8 cellular contexts compared by ENCODE assay signal in the genomic region with DNA sequence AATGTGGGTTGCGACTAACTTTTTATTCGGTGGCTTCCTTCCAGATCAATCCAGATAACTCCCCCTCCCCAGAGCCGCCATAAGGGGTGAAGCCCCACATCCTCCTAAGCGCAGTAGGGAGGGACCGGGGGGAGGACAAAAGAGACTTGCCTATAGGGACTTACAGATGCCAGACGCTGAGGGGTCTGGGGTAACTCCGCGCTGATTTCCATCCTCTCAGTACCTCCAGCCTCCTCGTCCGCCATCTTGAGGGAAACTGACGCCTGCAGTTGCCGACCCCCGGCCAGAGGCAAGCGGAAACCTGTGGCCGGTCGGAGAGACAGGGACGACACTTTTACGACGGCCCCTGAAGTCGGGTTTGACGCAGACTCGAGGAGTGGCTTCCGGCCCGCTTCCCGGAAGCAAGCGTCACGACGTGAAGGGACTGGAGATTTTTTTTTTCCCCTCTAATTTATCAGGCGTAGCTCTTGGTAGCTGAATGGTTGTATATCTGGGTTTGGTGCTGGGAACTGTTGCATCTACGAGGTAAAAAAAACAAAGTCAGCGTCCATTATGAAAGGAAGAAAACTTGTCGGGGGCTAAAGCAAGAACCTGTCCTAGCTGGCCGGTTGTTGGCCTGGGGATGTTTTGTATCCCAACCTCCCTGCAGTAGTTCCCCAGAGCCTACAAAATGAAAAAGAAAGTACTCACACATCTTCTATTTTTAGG. TPM values are rescaled to one million over a fixed set of nuclear protein-coding genes. Genes with fewer than 3 reads are reported as not detected.
A peak's percentile ranks its signal among the peaks of the same experiment; 100 is the strongest.
DNase-seq lines count a peak whose midpoint lies in the region; ATAC-seq and FAIRE-seq lines count a peak whose summit lies in the region.

A gene (minus strand): TSS at position 261 of the 708 bp plus-strand sequence. CDS start 16 bp downstream, at position 245.

- H3K4me3 Mint-ChIP-seq in activated CD8-positive, alpha-beta memory T cell treated with anti-CD3 and anti-CD28 coated beads, Interleukin-2, amount 10 ng/mL, durations not matched to agents 7 days and 5 days, result peak within 1 kb of the TSS; percentile 97
- peak within 1 kb of the TSS; percentile 98 for H3K4me3 Mint-ChIP-seq in memory B cell

- peak; percentile 85 for DNase-seq in CMK (ENCODE audit: low read depth)
- peak; percentile 88 for DNase-seq in HTR-8/SVneo (ENCODE audit: insufficient read length, low spot score)
- DNase-seq in NT2/D1 (ENCODE audit: low read depth, low spot score), result peak; percentile 80
- DNase-seq in activated CD8-positive, alpha-beta memory T cell treated with anti-CD3 and anti-CD28 coated beads, Interleukin-2, amount 10 ng/mL, durations not matched to agents 7 days and 5 days, result peak; percentile 97
- DNase-seq in memory B cell (ENCODE audit: low spot score in 2 of 2), result peak; percentile 76
- peak; percentile 73 for DNase-seq in stimulated activated CD8-positive, alpha-beta memory T cell treated with anti-CD3 and anti-CD28 coated beads, Interleukin-12 subunit alpha, Interleukin-12 subunit beta, amount 100 ng/mL, for 24 hours (ENCODE audit: extremely low read depth)

- H3K36me3 ChIP-seq in NT2/D1 (ENCODE audit: insufficient read depth, insufficient read length, low read length) (peaks cover 27% of the 10 kb centered on the region), endocrine pancreas (ENCODE audit: control insufficient read depth, insufficient read depth, low read length) (no peaks in the 10 kb centered on the region)

- no peaks in the 10 kb centered on the region for H3K9me3 ChIP-seq in NT2/D1 (ENCODE audit: insufficient read depth, low read length)
- H3K9me3 ChIP-seq in endocrine pancreas (ENCODE audit: control insufficient read depth, low read length), result no peaks in the 10 kb centered on the region

- H3K4me1 ChIP-seq in NT2/D1 (ENCODE audit: insufficient read depth, insufficient read length) (no peaks in the 10 kb centered on the region), endocrine pancreas (ENCODE audit: control insufficient read depth, insufficient read depth, low read length) (peaks cover 21% of the 10 kb centered on the region)

- H3K27ac Mint-ChIP-seq in activated CD8-positive, alpha-beta memory T cell treated with anti-CD3 and anti-CD28 coated beads, Interleukin-2, amount 10 ng/mL, durations not matched to agents 7 days and 5 days, result peak within 1 kb of the TSS; percentile 96
- H3K27ac Mint-ChIP-seq in memory B cell, result peak within 1 kb of the TSS; percentile 99

- ATAC-seq in GM21360 (IDR thresholded peaks at IDR 0.05; ENCODE audit: unreplicated experiment) (peak; percentile 50), memory B cell (ENCODE audit: low read depth) (peak; percentile 91)
- peak; percentile 93 for ATAC-seq in activated CD8-positive, alpha-beta memory T cell treated with anti-CD3 and anti-CD28 coated beads, Interleukin-2, amount 10 ng/mL, durations not matched to agents 7 days and 5 days

- no peak for FAIRE-seq in HTR-8/SVneo (lab: Jason Lieb, UNC)

- H3K4me3 ChIP-seq in NT2/D1 (ENCODE audit: insufficient read length, low read depth) (peak within 1 kb of the TSS; percentile 72), endocrine pancreas (ENCODE audit: control insufficient read depth, insufficient read depth, low read length) (peak within 1 kb of the TSS; percentile 94)

- CTCF ChIA-PET in activated CD8-positive, alpha-beta memory T cell treated with anti-CD3 and anti-CD28 coated beads, Interleukin-2, amount 10 ng/mL, durations not matched to agents 7 days and 5 days (lab: Charles Lee), result interaction anchor here (0.5 to 1.0 kb wide), 2 partner anchors 26 to 27 kb away, joined by 3 read pairs; no protein-coding TSS in a partner anchor

- H3K27me3 Mint-ChIP-seq in activated CD8-positive, alpha-beta memory T cell treated with anti-CD3 and anti-CD28 coated beads, Interleukin-2, amount 10 ng/mL, durations not matched to agents 7 days and 5 days, result peaks cover 3% of the 10 kb centered on the region
- H3K27me3 Mint-ChIP-seq in memory B cell, result peaks cover 1% of the 10 kb centered on the region

- H3K36me3 Mint-ChIP-seq in activated CD8-positive, alpha-beta memory T cell treated with anti-CD3 and anti-CD28 coated beads, Interleukin-2, amount 10 ng/mL, durations not matched to agents 7 days and 5 days, result peaks cover 26% of the 10 kb centered on the region
- peaks cover 14% of the 10 kb centered on the region for H3K36me3 Mint-ChIP-seq in memory B cell

- H3K9me3 Mint-ChIP-seq in activated CD8-positive, alpha-beta memory T cell treated with anti-CD3 and anti-CD28 coated beads, Interleukin-2, amount 10 ng/mL, durations not matched to agents 7 days and 5 days (ENCODE audit: low read depth), result no peaks in the 10 kb centered on the region
- no peaks in the 10 kb centered on the region for H3K9me3 Mint-ChIP-seq in memory B cell

- peak within 1 kb of the TSS; percentile 77 for H3K9ac ChIP-seq in NT2/D1 (ENCODE audit: insufficient read length, low read depth)
- H3K9ac ChIP-seq in endocrine pancreas (ENCODE audit: control insufficient read depth, insufficient read depth, low read length), result peak within 1 kb of the TSS; percentile 83

- peaks cover 42% of the 10 kb centered on the region for H3K4me1 Mint-ChIP-seq in activated CD8-positive, alpha-beta memory T cell treated with anti-CD3 and anti-CD28 coated beads, Interleukin-2, amount 10 ng/mL, durations not matched to agents 7 days and 5 days
- peaks cover 27% of the 10 kb centered on the region for H3K4me1 Mint-ChIP-seq in memory B cell

- H3K27me3 ChIP-seq in NT2/D1 (ENCODE audit: insufficient read depth, insufficient read length) (no peaks in the 10 kb centered on the region), endocrine pancreas (ENCODE audit: control insufficient read depth, insufficient read depth, low read length) (no peaks in the 10 kb centered on the region)

RNA-seq across cellular contexts. Expression of the gene that starts here (rescaled TPM):
- total RNA-seq in activated CD8-positive, alpha-beta memory T cell treated with anti-CD3 and anti-CD28 coated beads, Interleukin-2, amount 10 ng/mL, durations not matched to agents 7 days and 5 days, result 10 to 100 TPM; 34.9 to 42.1 TPM

Comparison
In these comparisons a context has a peak if more than half of its experiments do, and no peak if none do; other contexts are left out.
1. Peak in every context shown above with its lines: DNase-seq, ATAC-seq and H3K4me3 ChIP-seq.